In the genomic region with DNA sequence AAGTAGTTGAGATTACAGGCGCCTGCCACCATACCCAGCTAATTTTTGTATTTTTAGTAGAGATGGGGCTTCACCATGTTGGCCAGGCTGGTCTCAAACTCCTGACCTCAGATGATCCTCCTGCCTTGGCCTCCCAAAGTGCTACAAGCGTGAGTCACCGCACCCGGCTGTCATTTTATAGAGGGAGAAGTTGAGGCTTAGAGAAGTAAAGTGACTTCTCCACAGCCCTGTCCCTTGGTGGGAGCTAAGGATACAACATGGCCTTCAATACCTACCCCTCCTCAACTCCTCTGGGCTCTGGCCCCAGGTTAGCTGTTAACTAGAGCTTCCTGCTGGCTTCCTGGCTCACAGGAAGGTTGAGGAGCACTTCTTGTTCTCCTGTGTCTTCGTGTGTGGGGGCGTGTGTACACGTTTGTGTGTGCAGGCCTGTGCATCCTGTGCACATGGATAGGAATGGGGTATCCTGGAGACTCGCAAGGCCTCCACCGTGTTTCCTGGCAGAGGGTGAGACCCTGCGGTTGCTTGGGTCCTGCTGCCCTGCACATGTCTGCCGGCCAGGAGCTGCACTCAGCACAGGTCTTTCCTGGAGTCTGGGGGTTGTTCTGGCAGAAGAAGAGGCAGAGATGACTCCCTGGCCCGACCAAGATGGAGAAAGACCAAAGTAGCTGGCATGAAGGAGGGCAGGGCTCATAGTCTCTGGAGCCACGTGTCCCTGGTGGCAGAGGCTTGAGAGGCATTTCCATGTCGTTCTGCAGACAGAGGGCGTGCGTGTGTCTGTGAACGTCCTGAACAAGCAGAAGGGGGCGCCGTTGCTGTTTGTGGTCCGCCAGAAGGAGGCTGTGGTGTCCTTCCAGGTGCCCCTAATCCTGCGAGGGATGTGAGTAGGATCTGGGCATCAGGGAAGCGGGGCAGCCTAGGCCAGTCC, we compare ENCODE assay signal across 1 cellular context.
TF ChIP-seq lines count a peak whose summit lies in the region.

No MANE protein-coding gene starts in this region.

TF ChIP-seq in K562, 482 proteins besides CTCF, POLR2A, EP300 and RAD21 (continued from another document and continues in another):
- TF ChIP-seq, protein P1, sequence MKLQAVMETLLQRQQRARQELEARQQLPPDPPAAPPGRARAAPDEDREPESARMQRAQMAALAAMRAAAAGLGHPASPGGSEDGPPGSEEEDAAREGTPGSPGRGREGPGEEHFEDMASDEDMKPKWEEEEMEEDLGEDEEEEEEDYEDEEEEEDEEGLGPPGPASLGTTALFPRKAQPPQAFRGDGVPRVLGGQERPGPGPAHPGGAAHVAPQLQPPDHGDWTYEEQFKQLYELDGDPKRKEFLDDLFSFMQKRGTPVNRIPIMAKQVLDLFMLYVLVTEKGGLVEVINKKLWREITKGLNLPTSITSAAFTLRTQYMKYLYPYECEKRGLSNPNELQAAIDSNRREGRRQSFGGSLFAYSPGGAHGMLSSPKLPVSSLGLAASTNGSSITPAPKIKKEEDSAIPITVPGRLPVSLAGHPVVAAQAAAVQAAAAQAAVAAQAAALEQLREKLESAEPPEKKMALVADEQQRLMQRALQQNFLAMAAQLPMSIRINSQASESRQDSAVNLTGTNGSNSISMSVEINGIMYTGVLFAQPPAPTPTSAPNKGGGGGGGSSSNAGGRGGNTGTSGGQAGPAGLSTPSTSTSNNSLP (IDR thresholded peaks at IDR 0.05; ENCODE audit: borderline replicate concordance, low read depth, low read length) = no peak
- TF ChIP-seq GABPA (tag; conservative IDR thresholded peaks at IDR 0.05; ENCODE audit: low read depth) (no peak), CREM (IDR thresholded peaks at IDR 0.05; ENCODE audit: low read depth) (peak; percentile 77), RBM15 (IDR thresholded peaks at IDR 0.05; ENCODE audit: insufficient read depth, low read length) (no peak), NR1H2 (CRISPR knock-in tag; IDR thresholded peaks at IDR 0.05) (no peak), SAFB (IDR thresholded peaks at IDR 0.05; ENCODE audit: borderline replicate concordance, low read depth, low read length) (no peak), ZNF57 (CRISPR knock-in tag; IDR thresholded peaks at IDR 0.05) (no peak), HEY1 (CRISPR knock-in tag; IDR thresholded peaks at IDR 0.05; ENCODE audit: borderline replicate concordance) (no peak), PTBP1 (IDR thresholded peaks at IDR 0.05; ENCODE audit: low read depth, low read length) (no peak), MAZ (CRISPR knock-in tag; conservative IDR thresholded peaks at IDR 0.05 in 1 of 2, IDR thresholded peaks at IDR 0.05 in 1 of 2) (0 out of 4 replicates have a peak, but pooled peaks of 1 of the 2 experiments have one; percentile 39), RBM14 (IDR thresholded peaks at IDR 0.05; ENCODE audit: borderline replicate concordance, insufficient read depth, low read depth, low read length) (no peak), MYC (IDR thresholded peaks at IDR 0.05; ENCODE audit: low read depth, low read length) (peak; percentile 88), MYC (CRISPR knock-in tag; IDR thresholded peaks at IDR 0.05; ENCODE audit: borderline replicate concordance, low read depth) (no peak), ZBTB1 (CRISPR knock-in tag; IDR thresholded peaks at IDR 0.05; ENCODE audit: borderline replicate concordance, low read depth) (no peak), KLF13 (tag; IDR thresholded peaks at IDR 0.05; ENCODE audit: borderline replicate concordance, low read depth) (no peak), JUND (IDR thresholded peaks at IDR 0.05; ENCODE audit: borderline replicate concordance, low read depth, low read length) (no peak), JUND (tag; IDR thresholded peaks at IDR 0.05; ENCODE audit: borderline replicate concordance, low read depth, low read length) (no peak; the same call in 2 of the 3 replicates), CREB1 (IDR thresholded peaks at IDR 0.05) (no peak), CREB1 (CRISPR knock-in tag; IDR thresholded peaks at IDR 0.05) (no peak), ZBTB17 (CRISPR knock-in tag; IDR thresholded peaks at IDR 0.05) (no peak), PTRF (tag; IDR thresholded peaks at IDR 0.05) (no peak), OTX1 (CRISPR knock-in tag; IDR thresholded peaks at IDR 0.05) (no peak), DMBX1 (CRISPR knock-in tag; IDR thresholded peaks at IDR 0.05; ENCODE audit: borderline replicate concordance) (no peak), TEAD2 (tag; IDR thresholded peaks at IDR 0.05) (no peak), PCBP2 (IDR thresholded peaks at IDR 0.05; ENCODE audit: low read depth, low read length, poor library complexity, severe bottlenecking) (no peak), MBD2 (IDR thresholded peaks at IDR 0.05; ENCODE audit: borderline replicate concordance, low read depth) (no peak), YY1 (IDR thresholded peaks at IDR 0.05; ENCODE audit: borderline replicate concordance in 1 of 3, control insufficient read depth in 1 of 3, extremely low read depth in 1 of 3, insufficient read depth in 3 of 3, insufficient read length in 1 of 3, insufficient replicate concordance in 2 of 3, low read depth in 1 of 3, low read length in 2 of 3) (peak in 2 of 3 experiments; percentile 14 to 56), RBM25 (IDR thresholded peaks at IDR 0.05; ENCODE audit: low read depth, low read length, severe bottlenecking) (no peak), KLF16 (IDR thresholded peaks at IDR 0.05) (no peak), RFX7 (CRISPR knock-in tag; IDR thresholded peaks at IDR 0.05) (no peak), CBX5 (IDR thresholded peaks at IDR 0.05; ENCODE audit: borderline replicate concordance, low read depth) (no peak), HOXB6 (CRISPR knock-in tag; IDR thresholded peaks at IDR 0.05; ENCODE audit: borderline replicate concordance) (no peak), PURB (CRISPR knock-in tag; IDR thresholded peaks at IDR 0.05; ENCODE audit: low read depth) (no peak), ZNF165 (CRISPR knock-in tag; IDR thresholded peaks at IDR 0.05; ENCODE audit: borderline replicate concordance) (no peak), MTA2 (IDR thresholded peaks at IDR 0.05; ENCODE audit: low read depth) (no peak), RBM34 (IDR thresholded peaks at IDR 0.05; ENCODE audit: borderline replicate concordance, insufficient read depth, low read length) (no peak), SRF (CRISPR knock-in tag; IDR thresholded peaks at IDR 0.05) (no peak), POLR2G (IDR thresholded peaks at IDR 0.05; ENCODE audit: low read depth, low read length) (no peak), CCNT2 (IDR thresholded peaks at IDR 0.05; ENCODE audit: borderline replicate concordance, extremely low read depth, insufficient read length, low read depth, low read length) (no peak), ZNF583 (CRISPR knock-in tag; IDR thresholded peaks at IDR 0.05) (no peak), SMARCE1 (IDR thresholded peaks at IDR 0.05) (no peak), POLR2AphosphoS5 (IDR thresholded peaks at IDR 0.05; ENCODE audit: control insufficient read depth, insufficient read depth, low read depth, low read length) (0 out of 2 replicates have a peak, but pooled peaks have one; percentile 30)
- TF ChIP-seq, protein P2, sequence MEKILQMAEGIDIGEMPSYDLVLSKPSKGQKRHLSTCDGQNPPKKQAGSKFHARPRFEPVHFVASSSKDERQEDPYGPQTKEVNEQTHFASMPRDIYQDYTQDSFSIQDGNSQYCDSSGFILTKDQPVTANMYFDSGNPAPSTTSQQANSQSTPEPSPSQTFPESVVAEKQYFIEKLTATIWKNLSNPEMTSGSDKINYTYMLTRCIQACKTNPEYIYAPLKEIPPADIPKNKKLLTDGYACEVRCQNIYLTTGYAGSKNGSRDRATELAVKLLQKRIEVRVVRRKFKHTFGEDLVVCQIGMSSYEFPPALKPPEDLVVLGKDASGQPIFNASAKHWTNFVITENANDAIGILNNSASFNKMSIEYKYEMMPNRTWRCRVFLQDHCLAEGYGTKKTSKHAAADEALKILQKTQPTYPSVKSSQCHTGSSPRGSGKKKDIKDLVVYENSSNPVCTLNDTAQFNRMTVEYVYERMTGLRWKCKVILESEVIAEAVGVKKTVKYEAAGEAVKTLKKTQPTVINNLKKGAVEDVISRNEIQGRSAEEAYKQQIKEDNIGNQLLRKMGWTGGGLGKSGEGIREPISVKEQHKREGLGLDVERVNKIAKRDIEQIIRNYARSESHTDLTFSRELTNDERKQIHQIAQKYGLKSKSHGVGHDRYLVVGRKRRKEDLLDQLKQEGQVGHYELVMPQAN (IDR thresholded peaks at IDR 0.05; ENCODE audit: borderline replicate concordance) = peak; percentile 61; the same call in 1 of the 2 replicates
- TF ChIP-seq, protein P3, sequence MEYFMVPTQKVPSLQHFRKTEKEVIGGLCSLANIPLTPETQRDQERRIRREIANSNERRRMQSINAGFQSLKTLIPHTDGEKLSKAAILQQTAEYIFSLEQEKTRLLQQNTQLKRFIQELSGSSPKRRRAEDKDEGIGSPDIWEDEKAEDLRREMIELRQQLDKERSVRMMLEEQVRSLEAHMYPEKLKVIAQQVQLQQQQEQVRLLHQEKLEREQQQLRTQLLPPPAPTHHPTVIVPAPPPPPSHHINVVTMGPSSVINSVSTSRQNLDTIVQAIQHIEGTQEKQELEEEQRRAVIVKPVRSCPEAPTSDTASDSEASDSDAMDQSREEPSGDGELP (CRISPR knock-in tag; IDR thresholded peaks at IDR 0.05; ENCODE audit: borderline replicate concordance) = 0 out of 2 replicates have a peak, but pooled peaks have one; percentile 23
- TF ChIP-seq, protein P4, sequence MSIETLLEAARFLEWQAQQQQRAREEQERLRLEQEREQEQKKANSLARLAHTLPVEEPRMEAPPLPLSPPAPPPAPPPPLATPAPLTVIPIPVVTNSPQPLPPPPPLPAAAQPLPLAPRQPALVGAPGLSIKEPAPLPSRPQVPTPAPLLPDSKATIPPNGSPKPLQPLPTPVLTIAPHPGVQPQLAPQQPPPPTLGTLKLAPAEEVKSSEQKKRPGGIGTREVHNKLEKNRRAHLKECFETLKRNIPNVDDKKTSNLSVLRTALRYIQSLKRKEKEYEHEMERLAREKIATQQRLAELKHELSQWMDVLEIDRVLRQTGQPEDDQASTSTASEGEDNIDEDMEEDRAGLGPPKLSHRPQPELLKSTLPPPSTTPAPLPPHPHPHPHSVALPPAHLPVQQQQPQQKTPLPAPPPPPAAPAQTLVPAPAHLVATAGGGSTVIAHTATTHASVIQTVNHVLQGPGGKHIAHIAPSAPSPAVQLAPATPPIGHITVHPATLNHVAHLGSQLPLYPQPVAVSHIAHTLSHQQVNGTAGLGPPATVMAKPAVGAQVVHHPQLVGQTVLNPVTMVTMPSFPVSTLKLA (conservative IDR thresholded peaks at IDR 0.05) = peak; percentile 80 to 83
- TF ChIP-seq, protein P5, sequence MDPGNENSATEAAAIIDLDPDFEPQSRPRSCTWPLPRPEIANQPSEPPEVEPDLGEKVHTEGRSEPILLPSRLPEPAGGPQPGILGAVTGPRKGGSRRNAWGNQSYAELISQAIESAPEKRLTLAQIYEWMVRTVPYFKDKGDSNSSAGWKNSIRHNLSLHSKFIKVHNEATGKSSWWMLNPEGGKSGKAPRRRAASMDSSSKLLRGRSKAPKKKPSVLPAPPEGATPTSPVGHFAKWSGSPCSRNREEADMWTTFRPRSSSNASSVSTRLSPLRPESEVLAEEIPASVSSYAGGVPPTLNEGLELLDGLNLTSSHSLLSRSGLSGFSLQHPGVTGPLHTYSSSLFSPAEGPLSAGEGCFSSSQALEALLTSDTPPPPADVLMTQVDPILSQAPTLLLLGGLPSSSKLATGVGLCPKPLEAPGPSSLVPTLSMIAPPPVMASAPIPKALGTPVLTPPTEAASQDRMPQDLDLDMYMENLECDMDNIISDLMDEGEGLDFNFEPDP (CRISPR knock-in tag; IDR thresholded peaks at IDR 0.05) = no peak
- TF ChIP-seq, protein P6, sequence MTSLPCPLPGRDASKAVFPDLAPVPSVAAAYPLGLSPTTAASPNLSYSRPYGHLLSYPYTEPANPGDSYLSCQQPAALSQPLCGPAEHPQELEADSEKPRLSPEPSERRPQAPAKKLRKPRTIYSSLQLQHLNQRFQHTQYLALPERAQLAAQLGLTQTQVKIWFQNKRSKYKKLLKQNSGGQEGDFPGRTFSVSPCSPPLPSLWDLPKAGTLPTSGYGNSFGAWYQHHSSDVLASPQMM (CRISPR knock-in tag; IDR thresholded peaks at IDR 0.05) = no peak
- TF ChIP-seq, protein P7, sequence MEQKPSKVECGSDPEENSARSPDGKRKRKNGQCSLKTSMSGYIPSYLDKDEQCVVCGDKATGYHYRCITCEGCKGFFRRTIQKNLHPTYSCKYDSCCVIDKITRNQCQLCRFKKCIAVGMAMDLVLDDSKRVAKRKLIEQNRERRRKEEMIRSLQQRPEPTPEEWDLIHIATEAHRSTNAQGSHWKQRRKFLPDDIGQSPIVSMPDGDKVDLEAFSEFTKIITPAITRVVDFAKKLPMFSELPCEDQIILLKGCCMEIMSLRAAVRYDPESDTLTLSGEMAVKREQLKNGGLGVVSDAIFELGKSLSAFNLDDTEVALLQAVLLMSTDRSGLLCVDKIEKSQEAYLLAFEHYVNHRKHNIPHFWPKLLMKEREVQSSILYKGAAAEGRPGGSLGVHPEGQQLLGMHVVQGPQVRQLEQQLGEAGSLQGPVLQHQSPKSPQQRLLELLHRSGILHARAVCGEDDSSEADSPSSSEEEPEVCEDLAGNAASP (IDR thresholded peaks at IDR 0.05) = no peak
- TF ChIP-seq, protein P8, sequence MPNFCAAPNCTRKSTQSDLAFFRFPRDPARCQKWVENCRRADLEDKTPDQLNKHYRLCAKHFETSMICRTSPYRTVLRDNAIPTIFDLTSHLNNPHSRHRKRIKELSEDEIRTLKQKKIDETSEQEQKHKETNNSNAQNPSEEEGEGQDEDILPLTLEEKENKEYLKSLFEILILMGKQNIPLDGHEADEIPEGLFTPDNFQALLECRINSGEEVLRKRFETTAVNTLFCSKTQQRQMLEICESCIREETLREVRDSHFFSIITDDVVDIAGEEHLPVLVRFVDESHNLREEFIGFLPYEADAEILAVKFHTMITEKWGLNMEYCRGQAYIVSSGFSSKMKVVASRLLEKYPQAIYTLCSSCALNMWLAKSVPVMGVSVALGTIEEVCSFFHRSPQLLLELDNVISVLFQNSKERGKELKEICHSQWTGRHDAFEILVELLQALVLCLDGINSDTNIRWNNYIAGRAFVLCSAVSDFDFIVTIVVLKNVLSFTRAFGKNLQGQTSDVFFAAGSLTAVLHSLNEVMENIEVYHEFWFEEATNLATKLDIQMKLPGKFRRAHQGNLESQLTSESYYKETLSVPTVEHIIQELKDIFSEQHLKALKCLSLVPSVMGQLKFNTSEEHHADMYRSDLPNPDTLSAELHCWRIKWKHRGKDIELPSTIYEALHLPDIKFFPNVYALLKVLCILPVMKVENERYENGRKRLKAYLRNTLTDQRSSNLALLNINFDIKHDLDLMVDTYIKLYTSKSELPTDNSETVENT (CRISPR knock-in tag; IDR thresholded peaks at IDR 0.05) = no peak
- TF ChIP-seq, protein P9, sequence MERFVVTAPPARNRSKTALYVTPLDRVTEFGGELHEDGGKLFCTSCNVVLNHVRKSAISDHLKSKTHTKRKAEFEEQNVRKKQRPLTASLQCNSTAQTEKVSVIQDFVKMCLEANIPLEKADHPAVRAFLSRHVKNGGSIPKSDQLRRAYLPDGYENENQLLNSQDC (CRISPR knock-in tag; IDR thresholded peaks at IDR 0.05) = no peak
- TF ChIP-seq, protein P10, sequence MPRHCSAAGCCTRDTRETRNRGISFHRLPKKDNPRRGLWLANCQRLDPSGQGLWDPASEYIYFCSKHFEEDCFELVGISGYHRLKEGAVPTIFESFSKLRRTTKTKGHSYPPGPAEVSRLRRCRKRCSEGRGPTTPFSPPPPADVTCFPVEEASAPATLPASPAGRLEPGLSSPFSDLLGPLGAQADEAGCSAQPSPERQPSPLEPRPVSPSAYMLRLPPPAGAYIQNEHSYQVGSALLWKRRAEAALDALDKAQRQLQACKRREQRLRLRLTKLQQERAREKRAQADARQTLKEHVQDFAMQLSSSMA (CRISPR knock-in tag; IDR thresholded peaks at IDR 0.05) = no peak
